In genomic region chr13:50864492-50864891, GRCh38 we compare ENCODE assay signal across 23 cellular contexts. TPM values are rescaled to one million over a fixed set of nuclear protein-coding genes. Genes with fewer than 3 reads are reported as not detected.
DNase-seq lines count a peak whose midpoint lies in the region; ATAC-seq and TF ChIP-seq lines count a peak whose summit lies in the region.
"Had no signal": no experiment of that assay in that cellular context is flagged by ENCODE, and none has a peak within 500 bp of the region (broad histone marks: within the 10 kb centered on the region; RNA-seq: fewer than 3 reads in every experiment).

No MANE protein-coding gene starts in this region.

- H3K4me2 ChIP-seq in OCI-LY1 (ENCODE audit: low read length) = no peak overlapping the region
- H3K4me2 ChIP-seq: BLaER1 had no signal

- intact Hi-C loops in heart right ventricle (cut with DNase I) = no loop called here

- H3K4me3 ChIP-seq in Jurkat, Clone E6-1 (ENCODE audit: low read length) = no peak overlapping the region
- H3K4me3 ChIP-seq in OCI-LY1 (ENCODE audit: low read depth, low read length, poor library complexity, severe bottlenecking) (no peak overlapping the region), thymus (ENCODE audit: low read length) (no peak overlapping the region), heart right ventricle (no peak overlapping the region)
- H3K4me3 ChIP-seq: BLaER1, GM12878 had no signal

- WGBS in thymus = 41% methylated on average over 1 of the region's 1 CpG
- 87 to 91% methylated on average over 1 of the region's 1 CpG for WGBS in heart right ventricle, 2 donors

- H3K27ac ChIP-seq in OCI-LY1 (ENCODE audit: low read depth, low read length, poor library complexity, severe bottlenecking) (peak overlapping the region; percentile 57), thymus (ENCODE audit: low read depth) (peak overlapping the region; percentile 54), heart right ventricle (no peak overlapping the region)
- H3K27ac ChIP-seq: BLaER1 had no signal

- H3K36me3 ChIP-seq in OCI-LY1 (ENCODE audit: insufficient read depth, low read length) (no peaks in the 10 kb centered on the region), thymus (ENCODE audit: control insufficient read depth, insufficient read depth) (no peaks in the 10 kb centered on the region), heart right ventricle (no peaks in the 10 kb centered on the region)
- H3K36me3 ChIP-seq: BE2C, BLaER1 had no signal

- no peaks in the 10 kb centered on the region for H3K9me2 ChIP-seq in OCI-LY1 (ENCODE audit: low read depth, low read length)

- ATAC-seq in GM21825 (IDR thresholded peaks at IDR 0.05; ENCODE audit: unreplicated experiment) (no peak), heart right ventricle (no peak), GM19467 (IDR thresholded peaks at IDR 0.05; ENCODE audit: unreplicated experiment) (no peak)
- ATAC-seq: CD8-positive, alpha-beta T cell; GM12878 had no signal

- H3K9ac ChIP-seq in OCI-LY1 (ENCODE audit: low read length) = no peak overlapping the region
- H3K9ac ChIP-seq: BLaER1 had no signal

- H3K4me1 ChIP-seq in OCI-LY1 (ENCODE audit: insufficient read depth, low read length, severe bottlenecking) (peaks cover 10% of the 10 kb centered on the region), thymus (ENCODE audit: control insufficient read depth, insufficient read depth, low read length) (peaks cover 11% of the 10 kb centered on the region), heart right ventricle (no peaks in the 10 kb centered on the region)
- H3K4me1 ChIP-seq: BE2C, Caco-2 had no signal

- TF ChIP-seq CTCF in OCI-LY1 (IDR thresholded peaks at IDR 0.05; ENCODE audit: low read length) (no peak), heart right ventricle (IDR thresholded peaks at IDR 0.05) (no peak)

- H3K27me3 ChIP-seq in OCI-LY1 (ENCODE audit: insufficient read depth, low read length) (no peaks in the 10 kb centered on the region), thymus (ENCODE audit: control insufficient read depth, insufficient read depth) (no peaks in the 10 kb centered on the region), heart right ventricle (no peaks in the 10 kb centered on the region)
- H3K27me3 ChIP-seq: BE2C, BLaER1 had no signal

- peaks cover 2% of the 10 kb centered on the region; the same call in 1 of the 2 replicates for H3K9me3 ChIP-seq in OCI-LY1 (ENCODE audit: low read length)
- H3K9me3 ChIP-seq in thymus (ENCODE audit: control insufficient read depth) = no peaks in the 10 kb centered on the region
- peaks cover 0 to 39% (median 0%) of the 10 kb centered on the region in 11 donors for H3K9me3 ChIP-seq in heart right ventricle
- H3K9me3 ChIP-seq: BE2C, Caco-2 had no signal

- peak; percentile 65 for DNase-seq in Jurkat, Clone E6-1 (ENCODE audit: low read depth, low spot score)
- no peak for DNase-seq in heart right ventricle
- DNase-seq: 8988T; ACHN; BE2C; C1 segment of cervical spinal cord; Caco-2; Calu3; CD4-positive, CD25-positive, alpha-beta regulatory T cell; CD8-positive, alpha-beta T cell; DMS79 treated with DMSO at 0.1 percent for 48 hours; EL; GDM1 had no signal

- H4K20me1 ChIP-seq in OCI-LY1 (ENCODE audit: insufficient read depth, low read length) = no peaks in the 10 kb centered on the region
- H4K20me1 ChIP-seq: BLaER1 had no signal

- no peaks in the 10 kb centered on the region for H3K79me2 ChIP-seq in OCI-LY1 (ENCODE audit: insufficient read depth, low read length)

- no peak overlapping the region for H2AFZ ChIP-seq in OCI-LY1 (ENCODE audit: low read length)

- H3F3A ChIP-seq in OCI-LY1 (ENCODE audit: insufficient read depth, low read length) = no peaks in the 10 kb centered on the region

RNA-seq across cellular contexts. Expression of gene DLEU7, which starts 21.0 kb away (rescaled TPM):
- polyA plus RNA-seq in Jurkat, Clone E6-1 (2012; ENCODE audit: insufficient read depth, insufficient read length) = not detected
- polyA plus RNA-seq in thymus = 0.73 TPM
- total RNA-seq in heart right ventricle = under 1 TPM in 4 of 10 donors, not detected in 6; 0.09 to 0.49 (median 0.19) TPM
- polyA plus RNA-seq in heart right ventricle = under 1 TPM in 1 of 2 donors, not detected in 1; 0.03 TPM
- total RNA-seq: A673; Caco-2; Calu3; CD4-positive, CD25-positive, alpha-beta regulatory T cell; CD8-positive, alpha-beta T cell; Daoy; G401; GM12878 had no signal
- polyA plus RNA-seq: AG04450, GM12878 had no signal

RNA-seq across cellular contexts. Expression of gene RNASEH2B, which starts 45.1 kb away (rescaled TPM):
- 439 TPM for polyA plus RNA-seq in Jurkat, Clone E6-1 (2012; ENCODE audit: insufficient read depth, insufficient read length)
- polyA plus RNA-seq in thymus (187 TPM), heart right ventricle (10 to 100 TPM; 32.2 to 86.8 TPM)
- 10 to 100 TPM; 30.5 to 47.0 (median 40.1) TPM for total RNA-seq in heart right ventricle

Comparison
In these comparisons a context has a peak if more than half of its experiments do, and no peak if none do; other contexts are left out.
1. H3K27ac ChIP-seq: peak in OCI-LY1 (single experiment) and thymus (single experiment); none in heart right ventricle (0 of 10).